ENCODE assay signal across 8 cellular contexts in the genomic region with DNA sequence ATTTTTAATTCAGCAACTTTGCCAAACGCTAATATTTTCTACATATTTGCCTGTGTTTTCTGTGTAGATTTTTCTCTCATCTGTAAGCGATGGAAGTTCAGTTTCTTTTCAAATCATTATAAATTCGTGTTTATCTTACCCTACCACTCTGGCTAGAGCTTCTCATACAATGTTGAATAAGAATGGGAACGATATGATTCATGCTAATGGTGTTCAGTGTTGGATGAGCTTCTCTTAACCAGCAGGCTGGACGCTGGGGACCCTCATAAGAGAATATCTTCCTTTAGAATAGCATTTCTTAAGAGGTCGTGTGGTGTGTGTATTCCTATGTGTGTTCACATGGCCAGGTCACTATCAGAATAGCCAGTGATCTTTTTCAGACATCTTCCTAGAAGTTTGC.
"Had no signal": no experiment of that assay in that cellular context is flagged by ENCODE, and none has a peak within 500 bp of the region (broad histone marks: within the 10 kb centered on the region; RNA-seq: fewer than 3 reads in every experiment).

No MANE protein-coding gene starts in this region.

- H3K4me3 Mint-ChIP-seq: GM23338, H9, IgD-negative memory B cell had no signal

- H3K9me3 Mint-ChIP-seq: GM23338, IgD-negative memory B cell had no signal

- DNase-seq: H9, HCEC 1CT had no signal

- ATAC-seq: GM23338 had no signal

- H3K4me1 Mint-ChIP-seq: GM23338, H9, IgD-negative memory B cell had no signal

- FAIRE-seq: H1, H54, HTR-8/SVneo had no signal

- H3K27ac ChIP-seq: KMS-11 had no signal

- H3K27me3 Mint-ChIP-seq: IgD-negative memory B cell had no signal

- H3K27ac Mint-ChIP-seq: GM23338, H9, IgD-negative memory B cell had no signal

- H3K4me3 ChIP-seq: GM23338 had no signal
